1 cellular context compared by ENCODE assay signal in genomic region chr11:1358931-1359330, GRCh38. TPM values are rescaled to one million over a fixed set of nuclear protein-coding genes. Genes with fewer than 3 reads are reported as not detected.
"Had no signal": no experiment of that assay in that cellular context is flagged by ENCODE, and none has a peak within 500 bp of the region (broad histone marks: within the 10 kb centered on the region; RNA-seq: fewer than 3 reads in every experiment).

No MANE protein-coding gene starts in this region.

RNA-seq across cellular contexts. Expression of gene BRSK2, which starts 30.8 kb away (rescaled TPM):
- polyA plus RNA-seq: naive thymus-derived CD8-positive, alpha-beta T cell had no signal
